In genomic region chr1:102834688-102835320, GRCh38 we compare ENCODE assay signal across 20 cellular contexts.
DNase-seq lines count a peak whose midpoint lies in the region; ATAC-seq, FAIRE-seq and TF ChIP-seq lines count a peak whose summit lies in the region.
"Had no signal": no experiment of that assay in that cellular context is flagged by ENCODE, and none has a peak within 500 bp of the region (broad histone marks: within the 10 kb centered on the region; RNA-seq: fewer than 3 reads in every experiment).

No MANE protein-coding gene starts in this region.

- DNase-seq in AG08395 (ENCODE audit: low spot score), result peak; percentile 6
- peak; percentile 68 for DNase-seq in IMR-90
- DNase-seq in bronchial epithelial cell (ENCODE audit: low read depth), result peak; percentile 12
- DNase-seq in kidney tubule cell (ENCODE audit: low spot score), result peak; percentile 16
- DNase-seq in NK-92 (lab: John Stamatoyannopoulos, UW; ENCODE audit: unreplicated experiment), result no peak
- DNase-seq in testis, result no peak
- DNase-seq in NCI-H146 treated with DMSO at 0.1 percent for 48 hours (lab: John Stamatoyannopoulos, UW; ENCODE audit: unreplicated experiment), result no peak
- DNase-seq in Ammon's horn (ENCODE audit: low spot score), result no peak
- DNase-seq: activated CD4-positive, alpha-beta T cell treated with anti-CD3 and anti-CD28 coated beads for 1 hour; activated naive CD8-positive, alpha-beta T cell treated with anti-CD3 and anti-CD28 coated beads, Interleukin-2, amount 50 U/mL, for 24 hours; DND-41; H7; hippocampal formation; kidney; mesendoderm; NCI-H1105 treated with DMSO at 0.1 percent for 48 hours; NCI-H69; psoas muscle had no signal

- no peak for TF ChIP-seq RAD21 in IMR-90 (IDR thresholded peaks at IDR 0.05; ENCODE audit: low read length)

- TF ChIP-seq CTCF in IMR-90 (conservative IDR thresholded peaks at IDR 0.05; ENCODE audit: low read depth, low read length), result no peak
- no peak for TF ChIP-seq CTCF in bronchial epithelial cell (IDR thresholded peaks at IDR 0.05; ENCODE audit: insufficient read depth, low read length, severe bottlenecking)
- no peak for TF ChIP-seq CTCF in testis (IDR thresholded peaks at IDR 0.05)

- POLR2A ChIA-PET in IMR-90 (lab: Charles Lee; ENCODE audit: unreplicated experiment), result no interaction called here

- H4K5ac ChIP-seq in IMR-90 (ENCODE audit: low read depth, low read length), result no peak overlapping the region

- H3K9me3 ChIP-seq in IMR-90 (ENCODE audit: control insufficient read depth, insufficient read depth, low read length) (no peaks in the 10 kb centered on the region), testis (no peaks in the 10 kb centered on the region)
- H3K9me3 ChIP-seq: esophagus muscularis mucosa, psoas muscle had no signal

- CTCF ChIA-PET in IMR-90 (lab: Yijun Ruan, JAX), result interaction anchor here (0.6 to 0.9 kb wide), 2 partner anchors 136 to 210 kb away, joined by 3 to 8 read pairs; no protein-coding TSS in a partner anchor

- 0 out of 2 replicates have a peak overlapping the region, but pooled peaks have one; percentile 47 for H3K56ac ChIP-seq in IMR-90 (ENCODE audit: extremely low read depth, insufficient read depth, low read length)

- TF ChIP-seq POLR2A in IMR-90 (IDR thresholded peaks at IDR 0.05; ENCODE audit: low read depth, low read length) (no peak), testis (IDR thresholded peaks at IDR 0.05) (no peak)

- H3K4me2 ChIP-seq in IMR-90 (ENCODE audit: low read depth, low read length), result no peak overlapping the region; the same call in 1 of the 2 replicates
- H3K4me2 ChIP-seq: KMS-11 had no signal

- no peaks in the 10 kb centered on the region for H3K9me1 ChIP-seq in IMR-90 (ENCODE audit: insufficient read depth, low read length)

- no peak overlapping the region for H4K91ac ChIP-seq in IMR-90 (ENCODE audit: insufficient read depth, low read depth, low read length)

- H2BK5ac ChIP-seq in IMR-90 (ENCODE audit: low read depth, low read length, poor library complexity, severe bottlenecking), result peak overlapping the region; percentile 49

- H4K8ac ChIP-seq in IMR-90 (ENCODE audit: low read depth in 2 of 2, low read length in 2 of 2), result no peak overlapping the region

- FAIRE-seq in bronchial epithelial cell (lab: Jason Lieb, UNC), result no peak
- FAIRE-seq: kidney had no signal

- no peaks in the 10 kb centered on the region for H4K20me1 ChIP-seq in IMR-90 (ENCODE audit: insufficient read depth, low read length)

- in situ Hi-C loops in IMR-90 (cut with MboI; ENCODE audit: low sequenced_read_pairs), result no loop called here

- H3K4me3 ChIP-seq in IMR-90 (ENCODE audit: insufficient read depth, low read depth, low read length) (no peak overlapping the region), bronchial epithelial cell (ENCODE audit: low read depth, low read length) (no peak overlapping the region), testis (no peak overlapping the region)
- H3K4me3 ChIP-seq: esophagus muscularis mucosa, psoas muscle had no signal

- peak overlapping the region; percentile 28; the same call in 1 of the 2 replicates for H3K23ac ChIP-seq in IMR-90 (ENCODE audit: low read depth, low read length)

- H2BK120ac ChIP-seq in IMR-90 (ENCODE audit: low read depth, low read length), result peak overlapping the region; percentile 36; the same call in 1 of the 2 replicates

- H2AK9ac ChIP-seq in IMR-90 (replicated peaks; ENCODE audit: low read depth, low read length, poor library complexity), result no peak overlapping the region

- H2BK15ac ChIP-seq in IMR-90 (ENCODE audit: low read depth, low read length), result no peak overlapping the region

- H3K27ac ChIP-seq in IMR-90 (ENCODE audit: insufficient read depth, low read length), result no peak overlapping the region
- H3K27ac ChIP-seq in testis, result no peak overlapping the region
- H3K27ac ChIP-seq: esophagus muscularis mucosa, KMS-11, psoas muscle had no signal

- no peak overlapping the region for H3K9ac ChIP-seq in IMR-90 (ENCODE audit: low read depth, low read length)
- H3K9ac ChIP-seq: KMS-11 had no signal

- no peak overlapping the region for H2AFZ ChIP-seq in IMR-90 (replicated peaks; ENCODE audit: low read length, poor library complexity)

- no TSS peak for BruUV-seq in IMR-90 (replicated peaks; lab: Mats Ljungman, UMichigan)

- H3K4me1 ChIP-seq in IMR-90 (ENCODE audit: control insufficient read depth, insufficient read depth, low read length), result peaks cover 8% of the 10 kb centered on the region; the same call in 1 of the 2 replicates
- no peaks in the 10 kb centered on the region for H3K4me1 ChIP-seq in testis
- H3K4me1 ChIP-seq: esophagus muscularis mucosa, psoas muscle had no signal

- no peak overlapping the region for H3K18ac ChIP-seq in IMR-90 (ENCODE audit: low read depth, low read length)

- ATAC-seq in IMR-90 (ENCODE audit: low read depth), result peak; percentile 49
- ATAC-seq: activated naive CD8-positive, alpha-beta T cell treated with anti-CD3 and anti-CD28 coated beads, Interleukin-2, amount 50 U/mL, for 24 hours had no signal

- H2AK5ac ChIP-seq in IMR-90 (ENCODE audit: low read depth, low read length), result no peak overlapping the region

- no peaks in the 10 kb centered on the region for H3K27me3 ChIP-seq in IMR-90 (ENCODE audit: control insufficient read depth, insufficient read depth, low read length)
- no peaks in the 10 kb centered on the region for H3K27me3 ChIP-seq in bronchial epithelial cell (ENCODE audit: control insufficient read depth, insufficient read depth, low read length)
- H3K27me3 ChIP-seq in testis, result no peaks in the 10 kb centered on the region
- H3K27me3 ChIP-seq: esophagus muscularis mucosa had no signal

- H3K4ac ChIP-seq in IMR-90 (ENCODE audit: low read depth, low read length), result 0 out of 2 replicates have a peak overlapping the region, but pooled peaks have one; percentile 17

- dilution Hi-C loops in IMR-90 (cut with HindIII; ENCODE audit: low sequenced_read_pairs, unreplicated experiment), result no loop called here

- H3K14ac ChIP-seq in IMR-90 (replicated peaks; ENCODE audit: low read depth, low read length), result 0 out of 2 replicates have a peak overlapping the region, but pooled peaks have one; percentile 19

- intact Hi-C loops in IMR-90 (cut with micrococcal nuclease) (no loop called here), testis (cut with DNase I; ENCODE audit: low total_unique reads) (no loop called here)

- no peaks in the 10 kb centered on the region for H3K79me1 ChIP-seq in IMR-90 (ENCODE audit: low read depth in 1 of 2, low read length in 2 of 2)

- peak overlapping the region; percentile 46 for H2BK20ac ChIP-seq in IMR-90 (ENCODE audit: low read depth, low read length)

- H3K36me3 ChIP-seq in IMR-90 (ENCODE audit: control insufficient read depth, insufficient read depth, low read length), result no peaks in the 10 kb centered on the region
- no peaks in the 10 kb centered on the region for H3K36me3 ChIP-seq in bronchial epithelial cell (ENCODE audit: control insufficient read depth, insufficient read depth, low read length)
- H3K36me3 ChIP-seq in testis (ENCODE audit: low read depth, missing control alignments), result no peaks in the 10 kb centered on the region
- H3K36me3 ChIP-seq: esophagus muscularis mucosa had no signal

- no CpG with 5 or more reads among the region's 1 CpG for WGBS in IMR-90 (ENCODE audit: extremely low coverage in 2 of 2, insufficient read length in 1 of 2), 2 experiments
- WGBS in testis, 2 donors, result 82 to 93% methylated on average over 1 of the region's 1 CpG

TF ChIP-seq in IMR-90, 13 proteins besides CTCF, POLR2A, EP300 and RAD21:
- TF ChIP-seq MXI1 (IDR thresholded peaks at IDR 0.05; ENCODE audit: borderline replicate concordance, low read depth, low read length) (no peak), CEBPB (IDR thresholded peaks at IDR 0.05; ENCODE audit: low read depth, low read length) (peak; percentile 15; the same call in 1 of the 2 replicates)

Comparison
In these comparisons a context has a peak if more than half of its experiments do, and no peak if none do; other contexts are left out.
1. DNase-seq: peak in AG08395 (single experiment), IMR-90 (single experiment), bronchial epithelial cell (single experiment) and kidney tubule cell (single experiment); none in NK-92 (single experiment), testis (single experiment), NCI-H146 treated with DMSO at 0.1 percent for 48 hours (single experiment) and Ammon's horn (single experiment).